Comparison of ENCODE assay signal across 14 cellular contexts in genomic region chr4:102259081-102259480, GRCh38.
DNase-seq lines count a peak whose midpoint lies in the region; TF ChIP-seq lines count a peak whose summit lies in the region.
"Had no signal": no experiment of that assay in that cellular context is flagged by ENCODE, and none has a peak within 500 bp of the region (broad histone marks: within the 10 kb centered on the region; RNA-seq: fewer than 3 reads in every experiment).

No MANE protein-coding gene starts in this region.

- no peaks in the 10 kb centered on the region for H3K36me3 ChIP-seq in HEK293 (ENCODE audit: control insufficient read depth in 2 of 2, insufficient read depth in 1 of 2, low read length in 2 of 2)
- no peaks in the 10 kb centered on the region for H3K36me3 ChIP-seq in mesenchymal stem cell (ENCODE audit: control insufficient read depth in 1 of 2, insufficient read depth in 2 of 2, low read depth in 1 of 2, low read length in 2 of 2)
- no peaks in the 10 kb centered on the region for H3K36me3 ChIP-seq in effector memory CD4-positive, alpha-beta T cell (ENCODE audit: control insufficient read depth, insufficient read depth, low read length)

- H3K9me3 ChIP-seq in HEK293 (ENCODE audit: control insufficient read depth, insufficient read depth, low read depth, low read length) (no peaks in the 10 kb centered on the region), mesenchymal stem cell (ENCODE audit: control insufficient read depth, low read length) (no peaks in the 10 kb centered on the region)
- H3K9me3 ChIP-seq in effector memory CD4-positive, alpha-beta T cell (ENCODE audit: control insufficient read depth, low read length), result no peaks in the 10 kb centered on the region

- no peaks in the 10 kb centered on the region for H3K79me1 ChIP-seq in mesenchymal stem cell (replicated peaks; ENCODE audit: low read length, poor library complexity, severe bottlenecking)

- no peak overlapping the region for H2BK120ac ChIP-seq in mesenchymal stem cell (ENCODE audit: low read depth, low read length)

- no peak overlapping the region for H3K18ac ChIP-seq in mesenchymal stem cell (ENCODE audit: low read depth in 1 of 2, low read length in 2 of 2)

- H4K91ac ChIP-seq in mesenchymal stem cell (ENCODE audit: low read length), result no peak overlapping the region

- WGBS in mesenchymal stem cell, result 10% methylated on average over 2 of the region's 3 CpGs

- no peak overlapping the region for H3K4ac ChIP-seq in mesenchymal stem cell (ENCODE audit: low read depth in 1 of 2, low read length in 2 of 2)

- POLR2A ChIA-PET in HEK293 (lab: Yijun Ruan, JAX), result no interaction called here

- no peak overlapping the region for H3K14ac ChIP-seq in mesenchymal stem cell (ENCODE audit: low read length in 2 of 2)

- peak overlapping the region in 1 of 2 experiments; percentile 9 for H2BK12ac ChIP-seq in mesenchymal stem cell (ENCODE audit: low read length in 2 of 2)

- H4K8ac ChIP-seq in mesenchymal stem cell (ENCODE audit: low read length), result no peak overlapping the region

- H3K4me1 ChIP-seq in HEK293 (ENCODE audit: control insufficient read depth, insufficient read depth, low read length) (peaks cover 2% of the 10 kb centered on the region; the same call in 1 of the 2 replicates), mesenchymal stem cell (ENCODE audit: control insufficient read depth, insufficient read depth, low read depth, low read length) (no peaks in the 10 kb centered on the region)
- no peaks in the 10 kb centered on the region for H3K4me1 ChIP-seq in effector memory CD4-positive, alpha-beta T cell (ENCODE audit: control insufficient read depth, insufficient read depth, low read length, poor library complexity, severe bottlenecking)

- H3K4me2 ChIP-seq in mesenchymal stem cell (ENCODE audit: low read length, poor library complexity, severe bottlenecking), result no peak overlapping the region
- H3K4me2 ChIP-seq: GM23338 had no signal

- H3K27me3 ChIP-seq in mesenchymal stem cell (ENCODE audit: control insufficient read depth in 1 of 2, insufficient read depth in 1 of 2, low read length in 2 of 2), result no peaks in the 10 kb centered on the region
- H3K27me3 ChIP-seq in effector memory CD4-positive, alpha-beta T cell (replicated peaks; ENCODE audit: control insufficient read depth, insufficient read depth, low read length, poor library complexity, severe bottlenecking), result no peaks in the 10 kb centered on the region

- H3K27ac ChIP-seq in 22Rv1, result peak overlapping the region; percentile 34
- no peak overlapping the region for H3K27ac ChIP-seq in HEK293 (ENCODE audit: extremely low read depth, low read depth, low read length)
- H3K27ac ChIP-seq in mesenchymal stem cell (ENCODE audit: low read length, poor library complexity, severe bottlenecking), result no peak overlapping the region
- no peak overlapping the region for H3K27ac ChIP-seq in effector memory CD4-positive, alpha-beta T cell (ENCODE audit: insufficient read depth, low read length, poor library complexity, severe bottlenecking)

- no peak overlapping the region for H2AFZ ChIP-seq in mesenchymal stem cell (ENCODE audit: low read depth, low read length)
- H2AFZ ChIP-seq: GM23338 had no signal

- no peak overlapping the region for H3K9ac ChIP-seq in mesenchymal stem cell (ENCODE audit: low read length)

- peak; percentile 3 for DNase-seq in T1000 (lab: John Stamatoyannopoulos, UW)
- DNase-seq in mesenchymal stem cell, result peak; percentile 51
- DNase-seq in DMS53 treated with DMSO at 0.1 percent for 48 hours (lab: John Stamatoyannopoulos, UW; ENCODE audit: unreplicated experiment), result no peak
- DNase-seq in effector memory CD4-positive, alpha-beta T cell, result no peak
- DNase-seq in GM19240 (ENCODE audit: insufficient read length, low spot score), result no peak
- DNase-seq in central memory CD4-positive, alpha-beta T cell, result no peak
- DNase-seq: C1 segment of cervical spinal cord; CD4-positive, alpha-beta memory T cell; DMS53; H9 had no signal

- CTCF ChIA-PET in HEK293 (lab: Yijun Ruan, JAX), result interaction anchor here (0.5 to 0.7 kb wide), 2 partner anchors 14 to 748 kb away, joined by 3 read pairs; no protein-coding TSS in a partner anchor

- TF ChIP-seq CTCF in 22Rv1 (IDR thresholded peaks at IDR 0.05), result no peak
- TF ChIP-seq CTCF in HEK293 (tag by site-specific recombination; IDR thresholded peaks at IDR 0.05), result no peak

- no peak overlapping the region for H2BK5ac ChIP-seq in mesenchymal stem cell (ENCODE audit: low read depth, low read length, poor library complexity, severe bottlenecking)

- H3K4me3 ChIP-seq in HEK293 (ENCODE audit: low read depth, low read length) (no peak overlapping the region), mesenchymal stem cell (ENCODE audit: insufficient read depth in 1 of 2, low read depth in 1 of 2, low read length in 2 of 2) (no peak overlapping the region)
- H3K4me3 ChIP-seq in effector memory CD4-positive, alpha-beta T cell (ENCODE audit: insufficient read depth, low read depth, low read length, poor library complexity, severe bottlenecking), result no peak overlapping the region
- H3K4me3 ChIP-seq: GM12878, GM23338 had no signal

- no peak overlapping the region for H2AK5ac ChIP-seq in mesenchymal stem cell (ENCODE audit: low read length, severe bottlenecking)

- H3K23ac ChIP-seq in mesenchymal stem cell (ENCODE audit: low read length in 2 of 2), result no peak overlapping the region

- no peak overlapping the region for H2BK15ac ChIP-seq in mesenchymal stem cell (ENCODE audit: low read depth, poor library complexity, severe bottlenecking)

TF ChIP-seq in HEK293, 187 proteins besides CTCF, POLR2A, EP300 and RAD21:
- TF ChIP-seq OVOL3 (tag by site-specific recombination; IDR thresholded peaks at IDR 0.05) (no peak), GLIS1 (tag by site-specific recombination; IDR thresholded peaks at IDR 0.05) (peak; percentile 82), ZNF785 (tag by site-specific recombination; IDR thresholded peaks at IDR 0.05) (no peak)

Comparison
In these comparisons a context has a peak if more than half of its experiments do, and no peak if none do; other contexts are left out.
1. DNase-seq: peak in T1000 (single experiment) and mesenchymal stem cell (single experiment); none in DMS53 treated with DMSO at 0.1 percent for 48 hours (single experiment), effector memory CD4-positive, alpha-beta T cell (0 of 3), GM19240 (single experiment) and central memory CD4-positive, alpha-beta T cell (single experiment).